ENCODE assay signal across 1 cellular context in the genomic region with DNA sequence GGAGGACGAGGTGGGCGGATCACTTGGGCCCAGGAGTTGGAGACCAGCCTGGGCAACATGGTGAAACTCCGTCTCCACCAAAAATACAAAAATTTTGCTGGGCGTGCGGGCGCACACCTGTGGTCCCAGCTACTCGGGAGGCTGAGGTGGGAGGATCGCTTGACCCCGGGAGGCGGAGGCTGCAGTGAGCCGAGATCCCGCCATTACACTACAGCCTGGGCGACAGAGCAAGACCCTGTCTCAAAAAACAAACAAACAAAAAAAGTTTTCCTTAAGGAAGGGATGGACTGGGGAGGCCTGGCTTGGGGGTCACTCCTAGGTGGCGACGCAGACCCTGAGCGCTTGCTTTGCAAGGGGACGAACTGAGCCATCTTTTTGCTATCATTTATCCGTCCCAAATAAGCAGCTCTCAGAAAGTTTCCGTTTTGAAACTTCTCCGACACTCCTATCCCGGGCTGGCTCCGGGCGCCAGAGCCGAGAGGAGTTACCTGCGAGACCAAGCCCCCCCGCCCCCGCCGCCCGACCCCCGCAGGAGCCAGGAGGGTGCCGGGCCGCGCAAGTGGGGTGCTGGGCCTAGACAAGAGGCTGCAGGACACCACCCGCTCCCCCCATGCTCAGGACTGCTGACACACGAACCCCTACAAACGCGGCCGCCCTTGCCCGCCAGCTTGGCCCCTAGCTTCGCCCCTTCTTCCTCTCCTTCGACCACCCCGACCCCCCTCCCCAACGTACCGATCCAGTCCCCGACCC.
TF ChIP-seq lines count a peak whose summit lies in the region.

No MANE protein-coding gene starts in this region.

TF ChIP-seq in HEK293, 187 proteins besides CTCF, POLR2A, EP300 and RAD21 (continued from another document):
- TF ChIP-seq ZNF202 (tag by site-specific recombination; IDR thresholded peaks at IDR 0.05; ENCODE audit: borderline replicate concordance) (no peak), TCF7L2 (IDR thresholded peaks at IDR 0.05; ENCODE audit: borderline replicate concordance, low read depth, low read length) (no peak)
TF ChIP-seq in HEK293: peak in this region for 0.
